8 cellular contexts compared by ENCODE assay signal in genomic region chr7:143836622-143837021, GRCh38.
A peak's percentile ranks its signal among the peaks of the same experiment; 100 is the strongest.
DNase-seq lines count a peak whose midpoint lies in the region; ATAC-seq, FAIRE-seq and TF ChIP-seq lines count a peak whose summit lies in the region.
"Not testable (repeated sequence)": the region's sequence is repeated elsewhere in the genome, so short reads cannot be mapped to it uniquely, and the experiment has no call there.

No MANE protein-coding gene starts in this region.

- ATAC-seq in HG02610 (IDR thresholded peaks at IDR 0.05; ENCODE audit: unreplicated experiment): peak; percentile 78

- FAIRE-seq in GM12892 (lab: Jason Lieb, UNC): peak; percentile 97

- H3K36me3 ChIP-seq in subcutaneous abdominal adipose tissue (ENCODE audit: control insufficient read depth in 5 of 5, insufficient read depth in 5 of 5, low read length in 5 of 5): not testable (repeated sequence)

- not testable (repeated sequence) for H3K27ac ChIP-seq in subcutaneous abdominal adipose tissue (ENCODE audit: low read depth, low read length)

- not testable (repeated sequence) for DNase-seq in GM12892 (ENCODE audit: insufficient read length); foreskin fibroblast
- peak; percentile 38 for DNase-seq in NCI-H1092 (lab: John Stamatoyannopoulos, UW)
- DNase-seq in T-helper 1 cell: peak in 4 of 5 donors; percentile 84 to 89 (median 88)
- DNase-seq in activated gamma-delta T cell (lab: John Stamatoyannopoulos, UW): peak; percentile 92
- peak in 9 of 10 donors; percentile 83 to 100 (median 94) for DNase-seq in posterior cingulate gyrus

- not testable (repeated sequence) for TF ChIP-seq CTCF in foreskin fibroblast (IDR thresholded peaks at IDR 0.05; ENCODE audit: low read depth, low read length)

- not testable (repeated sequence) for H3K4me1 ChIP-seq in subcutaneous abdominal adipose tissue (ENCODE audit: control insufficient read depth in 5 of 5, insufficient read depth in 5 of 5, low read length in 5 of 5)

- H3K27me3 ChIP-seq in subcutaneous abdominal adipose tissue (ENCODE audit: control insufficient read depth in 5 of 5, insufficient read depth in 4 of 5, low read length in 5 of 5): not testable (repeated sequence)

- H3K4me3 ChIP-seq in foreskin fibroblast (ENCODE audit: low read depth in 1 of 2, low read length in 2 of 2) (peak overlapping the region; percentile 40 to 46), subcutaneous abdominal adipose tissue (ENCODE audit: low read depth in 1 of 5, low read length in 5 of 5) (peak overlapping the region in 3 of 5 donors; percentile 47 to 57 (median 48))

- H3K9me3 ChIP-seq in subcutaneous abdominal adipose tissue (ENCODE audit: control insufficient read depth in 5 of 5, low read length in 5 of 5): not testable (repeated sequence)

- not testable (repeated sequence) for H3K9ac ChIP-seq in subcutaneous abdominal adipose tissue (ENCODE audit: low read length in 5 of 5)

- TF ChIP-seq POLR2A in GM12892 (IDR thresholded peaks at IDR 0.05; ENCODE audit: low read depth, low read length): not testable (repeated sequence)

- intact Hi-C loops in posterior cingulate gyrus (cut with DNase I): not testable (repeated sequence)
